In the genomic region with DNA sequence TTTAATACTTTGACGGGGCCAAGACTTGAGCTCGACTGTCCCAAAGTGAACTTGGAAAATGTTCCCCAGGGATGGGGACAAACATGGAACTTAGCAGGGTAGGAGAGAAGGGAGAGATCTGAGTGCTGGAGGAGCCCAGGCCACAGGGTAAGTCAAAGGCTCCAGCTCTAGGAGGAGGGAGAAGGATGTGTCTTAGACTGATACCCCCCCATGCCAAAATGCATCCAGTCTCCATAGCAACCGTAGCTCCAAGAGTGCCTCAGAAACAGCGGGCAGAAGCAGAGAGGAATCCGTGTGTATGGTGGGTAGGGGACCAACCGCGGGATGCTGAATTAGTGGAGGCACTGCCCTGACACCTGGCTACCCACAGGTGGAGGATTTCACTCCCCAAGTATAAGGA, we compare ENCODE assay signal across 2 cellular contexts.
TF ChIP-seq lines count a peak whose summit lies in the region.

No MANE protein-coding gene starts in this region.

TF ChIP-seq in SK-N-SH, 30 proteins besides CTCF, POLR2A, EP300 and RAD21 (continued from another document):
- TF ChIP-seq, protein P1, sequence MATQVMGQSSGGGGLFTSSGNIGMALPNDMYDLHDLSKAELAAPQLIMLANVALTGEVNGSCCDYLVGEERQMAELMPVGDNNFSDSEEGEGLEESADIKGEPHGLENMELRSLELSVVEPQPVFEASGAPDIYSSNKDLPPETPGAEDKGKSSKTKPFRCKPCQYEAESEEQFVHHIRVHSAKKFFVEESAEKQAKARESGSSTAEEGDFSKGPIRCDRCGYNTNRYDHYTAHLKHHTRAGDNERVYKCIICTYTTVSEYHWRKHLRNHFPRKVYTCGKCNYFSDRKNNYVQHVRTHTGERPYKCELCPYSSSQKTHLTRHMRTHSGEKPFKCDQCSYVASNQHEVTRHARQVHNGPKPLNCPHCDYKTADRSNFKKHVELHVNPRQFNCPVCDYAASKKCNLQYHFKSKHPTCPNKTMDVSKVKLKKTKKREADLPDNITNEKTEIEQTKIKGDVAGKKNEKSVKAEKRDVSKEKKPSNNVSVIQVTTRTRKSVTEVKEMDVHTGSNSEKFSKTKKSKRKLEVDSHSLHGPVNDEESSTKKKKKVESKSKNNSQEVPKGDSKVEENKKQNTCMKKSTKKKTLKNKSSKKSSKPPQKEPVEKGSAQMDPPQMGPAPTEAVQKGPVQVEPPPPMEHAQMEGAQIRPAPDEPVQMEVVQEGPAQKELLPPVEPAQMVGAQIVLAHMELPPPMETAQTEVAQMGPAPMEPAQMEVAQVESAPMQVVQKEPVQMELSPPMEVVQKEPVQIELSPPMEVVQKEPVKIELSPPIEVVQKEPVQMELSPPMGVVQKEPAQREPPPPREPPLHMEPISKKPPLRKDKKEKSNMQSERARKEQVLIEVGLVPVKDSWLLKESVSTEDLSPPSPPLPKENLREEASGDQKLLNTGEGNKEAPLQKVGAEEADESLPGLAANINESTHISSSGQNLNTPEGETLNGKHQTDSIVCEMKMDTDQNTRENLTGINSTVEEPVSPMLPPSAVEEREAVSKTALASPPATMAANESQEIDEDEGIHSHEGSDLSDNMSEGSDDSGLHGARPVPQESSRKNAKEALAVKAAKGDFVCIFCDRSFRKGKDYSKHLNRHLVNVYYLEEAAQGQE (IDR thresholded peaks at IDR 0.05; ENCODE audit: low read depth, low read length) = no peak
- TF ChIP-seq, protein P2, sequence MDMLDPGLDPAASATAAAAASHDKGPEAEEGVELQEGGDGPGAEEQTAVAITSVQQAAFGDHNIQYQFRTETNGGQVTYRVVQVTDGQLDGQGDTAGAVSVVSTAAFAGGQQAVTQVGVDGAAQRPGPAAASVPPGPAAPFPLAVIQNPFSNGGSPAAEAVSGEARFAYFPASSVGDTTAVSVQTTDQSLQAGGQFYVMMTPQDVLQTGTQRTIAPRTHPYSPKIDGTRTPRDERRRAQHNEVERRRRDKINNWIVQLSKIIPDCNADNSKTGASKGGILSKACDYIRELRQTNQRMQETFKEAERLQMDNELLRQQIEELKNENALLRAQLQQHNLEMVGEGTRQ (IDR thresholded peaks at IDR 0.05; ENCODE audit: borderline replicate concordance, low read depth, low read length) = no peak
- TF ChIP-seq RFX5 (IDR thresholded peaks at IDR 0.05; ENCODE audit: low read length) = no peak
- no peak for TF ChIP-seq MEF2A (IDR thresholded peaks at IDR 0.05; ENCODE audit: borderline replicate concordance, low read depth)
- TF ChIP-seq FOSL2 (IDR thresholded peaks at IDR 0.05; ENCODE audit: borderline replicate concordance, low read depth) = no peak
- TF ChIP-seq FOXM1 (IDR thresholded peaks at IDR 0.05; ENCODE audit: low read depth) = no peak
- TF ChIP-seq, protein P3, sequence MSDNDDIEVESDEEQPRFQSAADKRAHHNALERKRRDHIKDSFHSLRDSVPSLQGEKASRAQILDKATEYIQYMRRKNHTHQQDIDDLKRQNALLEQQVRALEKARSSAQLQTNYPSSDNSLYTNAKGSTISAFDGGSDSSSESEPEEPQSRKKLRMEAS (IDR thresholded peaks at IDR 0.05; ENCODE audit: low read depth) = no peak
- TF ChIP-seq TAF1 (IDR thresholded peaks at IDR 0.05; ENCODE audit: borderline replicate concordance, low read depth, low read length) = no peak
- TF ChIP-seq, protein P4, sequence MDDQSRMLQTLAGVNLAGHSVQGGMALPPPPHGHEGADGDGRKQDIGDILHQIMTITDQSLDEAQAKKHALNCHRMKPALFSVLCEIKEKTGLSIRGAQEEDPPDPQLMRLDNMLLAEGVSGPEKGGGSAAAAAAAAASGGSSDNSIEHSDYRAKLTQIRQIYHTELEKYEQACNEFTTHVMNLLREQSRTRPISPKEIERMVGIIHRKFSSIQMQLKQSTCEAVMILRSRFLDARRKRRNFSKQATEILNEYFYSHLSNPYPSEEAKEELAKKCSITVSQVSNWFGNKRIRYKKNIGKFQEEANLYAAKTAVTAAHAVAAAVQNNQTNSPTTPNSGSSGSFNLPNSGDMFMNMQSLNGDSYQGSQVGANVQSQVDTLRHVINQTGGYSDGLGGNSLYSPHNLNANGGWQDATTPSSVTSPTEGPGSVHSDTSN (IDR thresholded peaks at IDR 0.05) = no peak

TF ChIP-seq in SK-N-SH treated with all-trans-retinoic acid at 6 μM for 48 hours, 23 proteins besides CTCF, POLR2A, EP300 and RAD21 (continued from another document):
- no peak for TF ChIP-seq ZNF565 (CRISPR knock-in tag; conservative IDR thresholded peaks at IDR 0.05; ENCODE audit: low read depth)
TF ChIP-seq in SK-N-SH treated with all-trans-retinoic acid at 6 μM for 48 hours: peak in this region for 0.
